14 cellular contexts compared by ENCODE assay signal in genomic region chr20:62688855-62689460, GRCh38.
DNase-seq lines count a peak whose midpoint lies in the region; ATAC-seq and TF ChIP-seq lines count a peak whose summit lies in the region.
"Had no signal": no experiment of that assay in that cellular context is flagged by ENCODE, and none has a peak within 500 bp of the region (broad histone marks: within the 10 kb centered on the region; RNA-seq: fewer than 3 reads in every experiment).

No MANE protein-coding gene starts in this region.

- peak overlapping the region; percentile 95 for H3K4me2 ChIP-seq in BLaER1

- no peaks in the 10 kb centered on the region for H3K9me3 Mint-ChIP-seq in nephron progenitor cell
- H3K9me3 Mint-ChIP-seq: CD4-positive, alpha-beta T cell; stimulated activated naive B cell treated with anti-CD40 and anti-IgM and Interleukin-4, amounts not matched to agents 10 μg/mL and 1 μg/mL and 100 μg/mL, for 72 hours had no signal

- in situ Hi-C loops in brain microvascular endothelial cell (cut with HindIII; ENCODE audit: low pct_ligation_motif_present, low sequenced_read_pairs): no loop called here

- H3K36me3 ChIP-seq in BLaER1: no peaks in the 10 kb centered on the region
- no peaks in the 10 kb centered on the region for H3K36me3 ChIP-seq in brain microvascular endothelial cell (replicated peaks)

- DNase-seq in Kasumi-1 (lab: John Stamatoyannopoulos, UW): peak; percentile 14 to 23
- peak; percentile 5 for DNase-seq in brain microvascular endothelial cell
- DNase-seq in nephron progenitor cell: no peak
- no peak for DNase-seq in NCI-H2081 treated with DMSO at 0.1 percent for 48 hours (lab: John Stamatoyannopoulos, UW)
- no peak for DNase-seq in activated CD8-positive, alpha-beta memory T cell treated with anti-CD3 and anti-CD28 coated beads, Interleukin-2, amount 50 U/mL, for 4 hours
- DNase-seq: activated T-cell treated with anti-CD3 and anti-CD28 coated beads, Interleukin-2, amount 50 U/mL, for 48 hours; CD4-positive, alpha-beta T cell; NCI-H1417 treated with DMSO at 0.1 percent for 48 hours; posterior cingulate gyrus; stimulated activated CD4-positive, alpha-beta T cell treated with anti-CD3 and anti-CD28 coated beads, Interleukin-4, amount 100 ng/mL, for 1 hour; stimulated activated naive B cell treated with anti-CD40 and anti-IgM and Interleukin-4, amounts not matched to agents 10 μg/mL and 1 μg/mL and 100 μg/mL, for 72 hours had no signal

- peaks cover 60% of the 10 kb centered on the region for H3K4me1 Mint-ChIP-seq in nephron progenitor cell

- H3K4me3 ChIP-seq in BLaER1: peak overlapping the region; percentile 33
- H3K4me3 ChIP-seq in brain microvascular endothelial cell (ENCODE audit: low read depth, low read length): no peak overlapping the region

- no peaks in the 10 kb centered on the region for H3K27me3 ChIP-seq in BLaER1
- peaks cover 9% of the 10 kb centered on the region for H3K27me3 ChIP-seq in brain microvascular endothelial cell (replicated peaks)

- no peak overlapping the region for H3K27ac Mint-ChIP-seq in nephron progenitor cell
- H3K27ac Mint-ChIP-seq: CD4-positive, alpha-beta T cell; stimulated activated naive B cell treated with anti-CD40 and anti-IgM and Interleukin-4, amounts not matched to agents 10 μg/mL and 1 μg/mL and 100 μg/mL, for 72 hours had no signal

- no peaks in the 10 kb centered on the region for H3K36me3 Mint-ChIP-seq in nephron progenitor cell (ENCODE audit: low read depth)

- no peak overlapping the region for H3K4me3 Mint-ChIP-seq in nephron progenitor cell
- H3K4me3 Mint-ChIP-seq: CD4-positive, alpha-beta T cell; stimulated activated naive B cell treated with anti-CD40 and anti-IgM and Interleukin-4, amounts not matched to agents 10 μg/mL and 1 μg/mL and 100 μg/mL, for 72 hours had no signal

- ATAC-seq in HG03196 (IDR thresholded peaks at IDR 0.05; ENCODE audit: unreplicated experiment) (no peak), GM18511 (IDR thresholded peaks at IDR 0.05; ENCODE audit: unreplicated experiment) (no peak)
- ATAC-seq: stimulated activated naive B cell treated with anti-CD40 and anti-IgM and Interleukin-4, amounts not matched to agents 10 μg/mL and 1 μg/mL and 100 μg/mL, for 72 hours had no signal

- H3K9me3 ChIP-seq in BLaER1: no peaks in the 10 kb centered on the region

- peaks cover 19% of the 10 kb centered on the region for H3K27me3 Mint-ChIP-seq in nephron progenitor cell (ENCODE audit: low read depth, poor library complexity)
- H3K27me3 Mint-ChIP-seq: CD4-positive, alpha-beta T cell had no signal

- peak; percentile 49 for TF ChIP-seq CTCF in brain microvascular endothelial cell (IDR thresholded peaks at IDR 0.05; ENCODE audit: low read depth, low read length, missing control alignments)
- peak; percentile 20 for TF ChIP-seq CTCF in nephron progenitor cell (IDR thresholded peaks at IDR 0.05)

- H4K20me1 ChIP-seq in BLaER1: no peaks in the 10 kb centered on the region

- H3K9ac ChIP-seq in BLaER1: peak overlapping the region; percentile 41; the same call in 1 of the 2 replicates

- H3K27ac ChIP-seq in BLaER1: peak overlapping the region; percentile 62
- no peak overlapping the region for H3K27ac ChIP-seq in brain microvascular endothelial cell

- H3K4me1 ChIP-seq in BLaER1: peaks cover 100% of the 10 kb centered on the region

Comparison
In these comparisons a context has a peak if more than half of its experiments do, and no peak if none do; other contexts are left out.
1. DNase-seq: peak in Kasumi-1 (2 of 2) and brain microvascular endothelial cell (single experiment); none in nephron progenitor cell (single experiment), NCI-H2081 treated with DMSO at 0.1 percent for 48 hours (single experiment) and activated CD8-positive, alpha-beta memory T cell treated with anti-CD3 and anti-CD28 coated beads, Interleukin-2, amount 50 U/mL, for 4 hours (single experiment).